ENCODE assay signal across 12 cellular contexts in the genomic region with DNA sequence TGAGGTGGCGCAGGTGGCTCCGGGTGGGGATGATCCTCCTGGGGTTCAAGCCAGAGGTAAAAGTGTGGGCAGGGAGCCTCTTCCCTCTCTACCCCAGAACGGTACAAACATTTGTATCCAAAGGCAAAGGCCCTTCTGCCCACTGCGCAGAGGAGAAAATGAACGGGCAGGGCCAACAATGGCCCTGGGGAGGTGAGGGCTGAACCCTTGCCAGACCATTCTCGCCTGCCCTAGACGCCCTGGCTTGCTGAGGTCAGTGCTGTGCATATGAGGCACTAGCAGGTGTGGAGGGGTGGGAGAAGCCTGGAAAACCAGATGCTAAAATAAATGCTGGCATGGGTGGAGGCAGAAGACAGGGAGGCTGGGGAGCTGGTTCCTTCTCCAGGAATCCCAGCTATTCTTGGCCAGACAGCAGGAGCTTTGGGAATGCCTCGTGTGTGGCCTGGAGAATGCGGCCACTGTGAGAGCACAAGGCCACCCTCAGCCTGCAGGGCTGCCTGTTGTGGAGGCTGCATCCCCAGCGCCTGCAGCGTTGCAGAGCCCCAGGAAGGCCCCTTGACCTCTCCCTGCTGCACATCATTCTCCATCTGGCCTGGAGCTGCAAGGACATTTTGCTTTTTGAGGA. TPM values are rescaled to one million over a fixed set of nuclear protein-coding genes. Genes with fewer than 3 reads are reported as not detected.
A peak's percentile ranks its signal among the peaks of the same experiment; 100 is the strongest.
DNase-seq lines count a peak whose midpoint lies in the region; FAIRE-seq and TF ChIP-seq lines count a peak whose summit lies in the region.
"Had no signal": no experiment of that assay in that cellular context is flagged by ENCODE, and none has a peak within 500 bp of the region (broad histone marks: within the 10 kb centered on the region; RNA-seq: fewer than 3 reads in every experiment).

No MANE protein-coding gene starts in this region.

- no peaks in the 10 kb centered on the region for H3K9me3 Mint-ChIP-seq in activated naive CD4-positive, alpha-beta T cell treated with anti-CD3 and anti-CD28 coated beads, Interleukin-2, amount 50 U/mL, for 24 hours
- no peaks in the 10 kb centered on the region for H3K9me3 Mint-ChIP-seq in activated CD4-positive, alpha-beta memory T cell treated with anti-CD3 and anti-CD28 coated beads, Interleukin-2, amount 10 ng/mL, durations not matched to agents 7 days and 5 days

- H3K36me3 Mint-ChIP-seq in activated naive CD4-positive, alpha-beta T cell treated with anti-CD3 and anti-CD28 coated beads, Interleukin-2, amount 50 U/mL, for 24 hours: no peaks in the 10 kb centered on the region
- H3K36me3 Mint-ChIP-seq in activated CD4-positive, alpha-beta memory T cell treated with anti-CD3 and anti-CD28 coated beads, Interleukin-2, amount 10 ng/mL, durations not matched to agents 7 days and 5 days (ENCODE audit: low read depth): no peaks in the 10 kb centered on the region

- no peaks in the 10 kb centered on the region for H3K9me3 ChIP-seq in iPS-20b (ENCODE audit: insufficient read depth, low read depth, low read length)
- no peaks in the 10 kb centered on the region for H3K9me3 ChIP-seq in testis
- H3K9me3 ChIP-seq: heart left ventricle had no signal

- no peaks in the 10 kb centered on the region for H3K4me1 ChIP-seq in iPS-20b (ENCODE audit: insufficient read depth, low read length)
- peaks cover 25% of the 10 kb centered on the region for H3K4me1 ChIP-seq in testis
- H3K4me1 ChIP-seq: parathyroid adenoma had no signal

- no peak overlapping the region for H3K27ac ChIP-seq in iPS-20b (ENCODE audit: low read length)
- H3K27ac ChIP-seq in testis: peak overlapping the region in 1 of 2 donors; percentile 39

- no peak for TF ChIP-seq POLR2A in testis (IDR thresholded peaks at IDR 0.05)

- FAIRE-seq in GM19239 (lab: Jason Lieb, UNC): no peak
- FAIRE-seq: RCC 7860 had no signal

- no peak for DNase-seq in activated naive CD4-positive, alpha-beta T cell treated with anti-CD3 and anti-CD28 coated beads, Interleukin-2, amount 50 U/mL, for 16 hours
- no peak for DNase-seq in activated CD4-positive, alpha-beta memory T cell treated with anti-CD3 and anti-CD28 coated beads, Interleukin-2, amount 10 ng/mL, durations not matched to agents 7 days and 5 days
- peak; percentile 65 for DNase-seq in testis
- DNase-seq in SHP77 (lab: John Stamatoyannopoulos, UW): no peak
- no peak for DNase-seq in GM19239 (ENCODE audit: insufficient read length, low spot score)
- no peak for DNase-seq in inferior parietal cortex (ENCODE audit: extremely low spot score)

- no peak for TF ChIP-seq CTCF in testis (IDR thresholded peaks at IDR 0.05)

- no peak overlapping the region for H3K27ac Mint-ChIP-seq in activated naive CD4-positive, alpha-beta T cell treated with anti-CD3 and anti-CD28 coated beads, Interleukin-2, amount 50 U/mL, for 24 hours
- no peak overlapping the region for H3K27ac Mint-ChIP-seq in activated CD4-positive, alpha-beta memory T cell treated with anti-CD3 and anti-CD28 coated beads, Interleukin-2, amount 10 ng/mL, durations not matched to agents 7 days and 5 days

- WGBS in testis, 2 donors: 22 to 44% methylated on average over 7 to 11 of the region's 11 CpGs

- intact Hi-C loops in testis (cut with DNase I; ENCODE audit: low total_unique reads): loop anchor here (5.0 kb wide), 1 partner anchor 37 kb away; no protein-coding TSS in a partner anchor

- peaks cover 17% of the 10 kb centered on the region; the same call in 1 of the 2 replicates for H3K27me3 ChIP-seq in iPS-20b (ENCODE audit: insufficient read depth, low read length)
- H3K27me3 ChIP-seq in testis: no peaks in the 10 kb centered on the region
- H3K27me3 ChIP-seq: heart left ventricle had no signal

- POLR2A ChIA-PET in activated CD4-positive, alpha-beta memory T cell treated with anti-CD3 and anti-CD28 coated beads, Interleukin-2, amount 10 ng/mL, durations not matched to agents 7 days and 5 days (lab: Charles Lee): interaction anchor here (1.4 to 7.6 kb wide), 2 partner anchors 44 to 92 kb away, joined by 3 to 89 read pairs; a partner anchor contains a TSS

- H3K4me3 ChIP-seq in iPS-20b (ENCODE audit: low read length): peak overlapping the region; percentile 69; the same call in 1 of the 2 replicates
- H3K4me3 ChIP-seq in testis: peak overlapping the region in 1 of 2 donors; percentile 59

- no peaks in the 10 kb centered on the region for H3K36me3 ChIP-seq in iPS-20b (ENCODE audit: insufficient read depth, low read depth, low read length)
- H3K36me3 ChIP-seq in testis (ENCODE audit: low read depth, missing control alignments): no peaks in the 10 kb centered on the region
- H3K36me3 ChIP-seq: heart left ventricle had no signal

- H3K4me3 Mint-ChIP-seq in activated naive CD4-positive, alpha-beta T cell treated with anti-CD3 and anti-CD28 coated beads, Interleukin-2, amount 50 U/mL, for 24 hours: peak overlapping the region; percentile 93
- peak overlapping the region; percentile 82 for H3K4me3 Mint-ChIP-seq in activated CD4-positive, alpha-beta memory T cell treated with anti-CD3 and anti-CD28 coated beads, Interleukin-2, amount 10 ng/mL, durations not matched to agents 7 days and 5 days

- CTCF ChIA-PET in activated CD4-positive, alpha-beta memory T cell treated with anti-CD3 and anti-CD28 coated beads, Interleukin-2, amount 10 ng/mL, durations not matched to agents 7 days and 5 days (lab: Charles Lee): interaction anchor here (1.0 to 12.7 kb wide), 12 partner anchors 8 to 148 kb away, joined by 3 to 286 read pairs (median 6); a partner anchor contains a TSS

- peaks cover 9% of the 10 kb centered on the region for H3K4me1 Mint-ChIP-seq in activated naive CD4-positive, alpha-beta T cell treated with anti-CD3 and anti-CD28 coated beads, Interleukin-2, amount 50 U/mL, for 24 hours
- peaks cover 9% of the 10 kb centered on the region for H3K4me1 Mint-ChIP-seq in activated CD4-positive, alpha-beta memory T cell treated with anti-CD3 and anti-CD28 coated beads, Interleukin-2, amount 10 ng/mL, durations not matched to agents 7 days and 5 days

- H3K27me3 Mint-ChIP-seq in activated naive CD4-positive, alpha-beta T cell treated with anti-CD3 and anti-CD28 coated beads, Interleukin-2, amount 50 U/mL, for 24 hours: no peaks in the 10 kb centered on the region
- H3K27me3 Mint-ChIP-seq in activated CD4-positive, alpha-beta memory T cell treated with anti-CD3 and anti-CD28 coated beads, Interleukin-2, amount 10 ng/mL, durations not matched to agents 7 days and 5 days: peaks cover under 1% of the 10 kb centered on the region

- H3K9ac ChIP-seq in iPS-20b (ENCODE audit: low read depth, low read length): no peak overlapping the region

RNA-seq across cellular contexts. Expression of a gene that starts 4.5 kb away (rescaled TPM):
- total RNA-seq in activated CD4-positive, alpha-beta memory T cell treated with anti-CD3 and anti-CD28 coated beads, Interleukin-2, amount 10 ng/mL, durations not matched to agents 7 days and 5 days: not detected
- total RNA-seq in testis: 100 to 1,000 TPM in 1 of 2 donors, 10 to 100 TPM in 1; 48.8 to 102 TPM
- 154 TPM for polyA plus RNA-seq in testis (ENCODE audit: insufficient read depth, low read depth, low replicate concordance)
- total RNA-seq: cerebellum, heart left ventricle had no signal

RNA-seq across cellular contexts. Expression of a gene that starts 12.2 kb away (rescaled TPM):
- total RNA-seq in activated CD4-positive, alpha-beta memory T cell treated with anti-CD3 and anti-CD28 coated beads, Interleukin-2, amount 10 ng/mL, durations not matched to agents 7 days and 5 days: not detected
- total RNA-seq in testis: under 1 TPM; 0.31 to 0.71 TPM
- 0.62 TPM for polyA plus RNA-seq in testis (ENCODE audit: insufficient read depth, low read depth, low replicate concordance)

RNA-seq across cellular contexts. Expression of a gene that starts 30.2 kb away (rescaled TPM):
- total RNA-seq in activated CD4-positive, alpha-beta memory T cell treated with anti-CD3 and anti-CD28 coated beads, Interleukin-2, amount 10 ng/mL, durations not matched to agents 7 days and 5 days: not detected
- total RNA-seq in testis: 100 to 1,000 TPM; 179 to 237 TPM
- 78.3 TPM for polyA plus RNA-seq in testis (ENCODE audit: insufficient read depth, low read depth, low replicate concordance)

RNA-seq across cellular contexts. Expression of a gene that starts 33.8 kb away (rescaled TPM):
- total RNA-seq in activated CD4-positive, alpha-beta memory T cell treated with anti-CD3 and anti-CD28 coated beads, Interleukin-2, amount 10 ng/mL, durations not matched to agents 7 days and 5 days: under 1 TPM; 0.08 to 0.33 TPM
- 1 to 10 TPM; 2.5 to 4.8 TPM for total RNA-seq in testis
- 3.8 TPM for polyA plus RNA-seq in testis (ENCODE audit: insufficient read depth, low read depth, low replicate concordance)

RNA-seq across cellular contexts. Expression of a gene that starts 44.1 kb away (rescaled TPM):
- 100 to 1,000 TPM; 244 to 252 TPM for total RNA-seq in activated CD4-positive, alpha-beta memory T cell treated with anti-CD3 and anti-CD28 coated beads, Interleukin-2, amount 10 ng/mL, durations not matched to agents 7 days and 5 days
- total RNA-seq in testis: 100 to 1,000 TPM; 133 to 160 TPM
- 185 TPM for polyA plus RNA-seq in testis (ENCODE audit: insufficient read depth, low read depth, low replicate concordance)

Comparison
In these comparisons a context has a peak if more than half of its experiments do, and no peak if none do; other contexts are left out.
1. RNA of a gene that starts 4.5 kb away (total RNA-seq): 48.8 to 102 TPM in testis; not detected in activated CD4-positive, alpha-beta memory T cell treated with anti-CD3 and anti-CD28 coated beads, Interleukin-2, amount 10 ng/mL, durations not matched to agents 7 days and 5 days; every median in the first group is over 10 times any median in the second.
2. RNA of a gene that starts 30.2 kb away (total RNA-seq): 179 to 237 TPM in testis; not detected in activated CD4-positive, alpha-beta memory T cell treated with anti-CD3 and anti-CD28 coated beads, Interleukin-2, amount 10 ng/mL, durations not matched to agents 7 days and 5 days; every median in the first group is over 100 times any median in the second.